ENCODE assay signal across 20 cellular contexts in genomic region chr2:1548910-1549673, GRCh38.
DNase-seq lines count a peak whose midpoint lies in the region; ATAC-seq and TF ChIP-seq lines count a peak whose summit lies in the region.
"Had no signal": no experiment of that assay in that cellular context is flagged by ENCODE, and none has a peak within 500 bp of the region (broad histone marks: within the 10 kb centered on the region; RNA-seq: fewer than 3 reads in every experiment).

No MANE protein-coding gene starts in this region.

- peaks cover 10 to 32% (median 17%) of the 10 kb centered on the region in 7 donors for H3K4me1 Mint-ChIP-seq in naive thymus-derived CD4-positive, alpha-beta T cell

- H3K36me3 Mint-ChIP-seq in naive thymus-derived CD4-positive, alpha-beta T cell = no peaks in the 10 kb centered on the region
- H3K36me3 Mint-ChIP-seq: CD8-positive, alpha-beta memory T cell had no signal

- TF ChIP-seq CTCF in right atrium auricular region (IDR thresholded peaks at IDR 0.05) = no peak
- TF ChIP-seq CTCF in Panc1 (IDR thresholded peaks at IDR 0.05) = no peak
- TF ChIP-seq CTCF in foreskin fibroblast (IDR thresholded peaks at IDR 0.05; ENCODE audit: low read depth, low read length) = no peak

- DNase-seq in left ventricle myocardium superior (peak; percentile 29), right atrium auricular region (ENCODE audit: low spot score) (no peak), Panc1 (ENCODE audit: low read depth, low spot score) (no peak), foreskin fibroblast (no peak)
- DNase-seq in naive thymus-derived CD4-positive, alpha-beta T cell = no peak
- DNase-seq in activated CD4-positive, CD25-positive, alpha-beta regulatory T cell treated with anti-CD3 and anti-CD28 coated beads, Interleukin-2, amount 50 U/mL, for 72 hours = no peak
- no peak for DNase-seq in stimulated activated naive CD4-positive, alpha-beta T cell (lab: John Stamatoyannopoulos, UW)
- DNase-seq: CD8-positive, alpha-beta memory T cell; DMS79; GDM1; KG1; MM.1S; NCI-H1092 treated with DMSO at 0.1 percent for 48 hours; NCI-H1694; NCI-H82; PC-9 had no signal

- H3K27me3 Mint-ChIP-seq in naive thymus-derived CD4-positive, alpha-beta T cell = no peaks in the 10 kb centered on the region

- no peak overlapping the region for H3K4me3 Mint-ChIP-seq in naive thymus-derived CD4-positive, alpha-beta T cell
- H3K4me3 Mint-ChIP-seq: CD8-positive, alpha-beta memory T cell had no signal

- no peaks in the 10 kb centered on the region for H3K9me3 Mint-ChIP-seq in naive thymus-derived CD4-positive, alpha-beta T cell
- H3K9me3 Mint-ChIP-seq: CD8-positive, alpha-beta memory T cell had no signal

- no peak for ATAC-seq in left ventricle myocardium superior
- peak; percentile 37; the same call in 1 of the 2 replicates for ATAC-seq in Panc1
- ATAC-seq in naive thymus-derived CD4-positive, alpha-beta T cell = peak; percentile 19
- ATAC-seq: Right ventricle myocardium inferior, SK-N-SH treated with all-trans-retinoic acid at 6 μM for 48 hours had no signal

- POLR2A ChIA-PET in Panc1 (lab: Charles Lee) = no interaction called here
- POLR2A ChIA-PET in naive thymus-derived CD4-positive, alpha-beta T cell (lab: Charles Lee) = no interaction called here

- H3K4me1 ChIP-seq in right atrium auricular region = peaks cover 0 to 10% of the 10 kb centered on the region in 2 donors
- peaks cover 26% of the 10 kb centered on the region for H3K4me1 ChIP-seq in Panc1 (ENCODE audit: control insufficient read depth, insufficient read depth, low read length)
- peaks cover 0 to 7% of the 10 kb centered on the region in 2 donors for H3K4me1 ChIP-seq in naive thymus-derived CD4-positive, alpha-beta T cell (ENCODE audit: control insufficient read depth in 2 of 2, insufficient read depth in 2 of 2, low read length in 2 of 2)
- H3K4me1 ChIP-seq: A549 had no signal

- intact Hi-C loops in left ventricle myocardium superior (cut with micrococcal nuclease) (loop anchor here (10.0 kb wide), 1 partner anchor 694 kb away; no protein-coding TSS in a partner anchor), Panc1 (cut with micrococcal nuclease; ENCODE audit: unreplicated experiment) (loop anchor here (5.0 kb wide), 1 partner anchor 1022 kb away; no protein-coding TSS in a partner anchor)
- intact Hi-C loops in naive thymus-derived CD4-positive, alpha-beta T cell (cut with micrococcal nuclease) = loop anchor here (10.0 kb wide), 2 partner anchors 594 to 1304 kb away; partner anchors contain the start of gene SNTG2 (in 1 of the 2)

- H3K27ac ChIP-seq in right atrium auricular region = no peak overlapping the region
- H3K27ac ChIP-seq in Panc1 (ENCODE audit: low read length) = peak overlapping the region; percentile 66
- H3K27ac ChIP-seq in naive thymus-derived CD4-positive, alpha-beta T cell (ENCODE audit: low read depth, low read length) = no peak overlapping the region
- H3K27ac ChIP-seq: A549; BLaER1 treated with 17β-estradiol and CSF1 and Interleukin-3, amounts not matched to agents 10 nM and 100 nM; PC-9 had no signal

- CTCF ChIA-PET in Panc1 (lab: Charles Lee) = no interaction called here
- CTCF ChIA-PET in naive thymus-derived CD4-positive, alpha-beta T cell (lab: Charles Lee) = interaction anchor here (0.6 to 1.6 kb wide), 2 partner anchors 408 to 693 kb away, joined by 3 to 5 read pairs; no protein-coding TSS in a partner anchor

- H3K27me3 ChIP-seq in right atrium auricular region (no peaks in the 10 kb centered on the region), Panc1 (ENCODE audit: control insufficient read depth, insufficient read depth, low read length) (no peaks in the 10 kb centered on the region)
- H3K27me3 ChIP-seq in naive thymus-derived CD4-positive, alpha-beta T cell (ENCODE audit: control insufficient read depth in 2 of 2, insufficient read depth in 2 of 2, low read length in 2 of 2) = no peaks in the 10 kb centered on the region

- H3K36me3 ChIP-seq in right atrium auricular region (no peaks in the 10 kb centered on the region), Panc1 (ENCODE audit: control insufficient read depth, insufficient read depth, low read length) (no peaks in the 10 kb centered on the region)
- H3K36me3 ChIP-seq in naive thymus-derived CD4-positive, alpha-beta T cell (ENCODE audit: control insufficient read depth in 2 of 3, insufficient read depth in 3 of 3, low read length in 3 of 3) = no peaks in the 10 kb centered on the region
- H3K36me3 ChIP-seq: BLaER1 treated with 17β-estradiol and CSF1 and Interleukin-3, amounts not matched to agents 10 nM and 100 nM had no signal

- no TSS peak for BruUV-seq in Panc1 (replicated peaks; lab: Mats Ljungman, UMichigan)

- H3K4me3 ChIP-seq in right atrium auricular region (no peak overlapping the region), Panc1 (ENCODE audit: low read depth in 2 of 2, low read length in 2 of 2) (no peak overlapping the region), foreskin fibroblast (ENCODE audit: low read depth in 1 of 2, low read length in 2 of 2) (no peak overlapping the region)
- H3K4me3 ChIP-seq in naive thymus-derived CD4-positive, alpha-beta T cell (ENCODE audit: low read length) = no peak overlapping the region
- H3K4me3 ChIP-seq: A549; BLaER1 treated with 17β-estradiol and CSF1 and Interleukin-3, amounts not matched to agents 10 nM and 100 nM; PC-9 had no signal

- in situ Hi-C loops in Panc1 (cut with HindIII; ENCODE audit: low pct_unique_long_range_greater_than_20kb, low sequenced_read_pairs) = no loop called here

- H3K9me3 ChIP-seq in right atrium auricular region (no peaks in the 10 kb centered on the region), Panc1 (ENCODE audit: control insufficient read depth, insufficient read depth, low read depth, low read length) (no peaks in the 10 kb centered on the region)
- H3K9me3 ChIP-seq in naive thymus-derived CD4-positive, alpha-beta T cell (ENCODE audit: control insufficient read depth in 2 of 3, low read length in 3 of 3) = no peaks in the 10 kb centered on the region
- H3K9me3 ChIP-seq: A549; BLaER1 treated with 17β-estradiol and CSF1 and Interleukin-3, amounts not matched to agents 10 nM and 100 nM had no signal

- no peak overlapping the region for H3K27ac Mint-ChIP-seq in naive thymus-derived CD4-positive, alpha-beta T cell
- H3K27ac Mint-ChIP-seq: CD8-positive, alpha-beta memory T cell had no signal
